ENCODE assay signal across 1 cellular context in genomic region chr21:32423846-32424535, GRCh38.
TF ChIP-seq lines count a peak whose summit lies in the region.

No MANE protein-coding gene starts in this region.

TF ChIP-seq in SK-N-SH, 30 proteins besides CTCF, POLR2A, EP300 and RAD21 (continued from another document):
- TF ChIP-seq POLR2AphosphoS5 (IDR thresholded peaks at IDR 0.05; ENCODE audit: low read depth, low read length), result no peak
- TF ChIP-seq MXI1 (IDR thresholded peaks at IDR 0.05; ENCODE audit: low read depth, low read length), result no peak
- no peak for TF ChIP-seq RXRA (IDR thresholded peaks at IDR 0.05; ENCODE audit: borderline replicate concordance, low read depth)
- no peak for TF ChIP-seq RCOR1 (IDR thresholded peaks at IDR 0.05; ENCODE audit: low read length)
- peak; percentile 21; the same call in 1 of the 2 replicates for TF ChIP-seq TCF12 (IDR thresholded peaks at IDR 0.05)
TF ChIP-seq in SK-N-SH: peak in this region for 1.
